Comparison of ENCODE assay signal across 16 cellular contexts in the genomic region with DNA sequence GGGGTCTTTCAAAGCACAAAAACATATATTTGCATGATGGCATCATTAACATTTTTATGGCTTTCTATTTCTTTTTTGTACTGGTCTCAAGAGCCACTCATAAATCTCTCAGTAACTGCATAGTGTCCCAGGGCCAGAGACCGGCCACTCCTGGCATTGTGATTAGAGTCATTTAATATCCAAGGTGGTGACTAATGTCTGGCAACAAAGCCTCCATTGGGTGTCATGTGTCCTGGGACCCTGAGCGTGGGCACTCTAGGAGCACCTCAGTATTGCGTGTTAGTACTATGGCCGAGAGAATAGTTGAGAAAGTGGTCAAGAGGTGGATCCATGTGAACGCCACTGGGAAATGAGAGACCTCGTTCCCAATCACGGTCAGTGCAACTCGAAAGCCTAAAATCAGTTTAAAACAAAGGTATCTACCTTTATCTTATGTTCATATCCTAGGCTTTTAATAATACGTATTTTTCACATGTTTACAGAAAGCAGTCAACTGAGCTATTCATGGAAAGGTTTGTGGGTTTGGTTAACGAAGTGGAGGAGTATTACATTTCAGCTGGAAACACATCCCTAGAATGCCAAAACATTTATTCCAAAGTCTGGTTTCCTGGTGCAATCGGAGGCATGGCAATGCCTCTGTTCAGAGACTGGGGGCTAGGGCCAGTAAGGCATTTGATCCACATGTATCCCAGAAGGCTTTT. TPM values are rescaled to one million over a fixed set of nuclear protein-coding genes. Genes with fewer than 3 reads are reported as not detected.
A peak's percentile ranks its signal among the peaks of the same experiment; 100 is the strongest.
DNase-seq lines count a peak whose midpoint lies in the region; ATAC-seq and TF ChIP-seq lines count a peak whose summit lies in the region.
"Had no signal": no experiment of that assay in that cellular context is flagged by ENCODE, and none has a peak within 500 bp of the region (broad histone marks: within the 10 kb centered on the region; RNA-seq: fewer than 3 reads in every experiment).

No MANE protein-coding gene starts in this region.

- H2BK15ac ChIP-seq in H9 (ENCODE audit: low read depth, low read length): no peak overlapping the region

- H3K9me3 ChIP-seq in subcutaneous abdominal adipose tissue (ENCODE audit: control insufficient read depth in 5 of 5, low read length in 5 of 5) (no peaks in the 10 kb centered on the region), H9 (ENCODE audit: control insufficient read depth, low read depth, low read length) (no peaks in the 10 kb centered on the region)
- H3K9me3 ChIP-seq: A549 had no signal

- no peak overlapping the region for H3K27ac ChIP-seq in GM23338 (ENCODE audit: low read depth)
- H3K27ac ChIP-seq in subcutaneous abdominal adipose tissue (ENCODE audit: low read depth, low read length): peak overlapping the region; percentile 45
- no peak overlapping the region for H3K27ac ChIP-seq in H9 (ENCODE audit: insufficient read length, low read depth, low read length)
- H3K27ac ChIP-seq: A549; BLaER1 treated with 17β-estradiol and CSF1 and Interleukin-3, amounts not matched to agents 10 nM and 100 nM; RWPE1 had no signal

- no peak overlapping the region for H3K18ac ChIP-seq in H9 (ENCODE audit: insufficient read length, low read depth, low read length)

- no peak overlapping the region for H3K4me3 ChIP-seq in GM23338
- no peak overlapping the region for H3K4me3 ChIP-seq in subcutaneous abdominal adipose tissue (ENCODE audit: low read depth in 1 of 5, low read length in 5 of 5)
- H3K4me3 ChIP-seq: A549; BLaER1 treated with 17β-estradiol and CSF1 and Interleukin-3, amounts not matched to agents 10 nM and 100 nM; K562 had no signal

- ATAC-seq in GM23338 (no peak), HG03457 (IDR thresholded peaks at IDR 0.05; ENCODE audit: unreplicated experiment) (no peak)
- ATAC-seq: K562 had no signal

- H3K4me1 ChIP-seq in GM23338 (ENCODE audit: insufficient read depth) (peaks cover 10% of the 10 kb centered on the region), subcutaneous abdominal adipose tissue (ENCODE audit: control insufficient read depth in 5 of 5, insufficient read depth in 5 of 5, low read length in 5 of 5) (peaks cover 0 to 40% (median 39%) of the 10 kb centered on the region in 5 donors), H9 (ENCODE audit: insufficient read depth, low read length) (no peaks in the 10 kb centered on the region)

- no peak overlapping the region for H2AK5ac ChIP-seq in H9 (ENCODE audit: insufficient read length, low read length)

- H3K36me3 ChIP-seq in GM23338 (ENCODE audit: insufficient read depth): no peaks in the 10 kb centered on the region
- H3K36me3 ChIP-seq in subcutaneous abdominal adipose tissue (ENCODE audit: control insufficient read depth in 5 of 5, insufficient read depth in 5 of 5, low read length in 5 of 5): no peaks in the 10 kb centered on the region
- H3K36me3 ChIP-seq: BLaER1 treated with 17β-estradiol and CSF1 and Interleukin-3, amounts not matched to agents 10 nM and 100 nM had no signal

- H3K79me2 ChIP-seq in GM23338 (replicated peaks; ENCODE audit: insufficient read depth) (no peaks in the 10 kb centered on the region), H9 (ENCODE audit: insufficient read depth, low read length) (no peaks in the 10 kb centered on the region)

- no peak overlapping the region for H3K23ac ChIP-seq in H9 (ENCODE audit: insufficient read length, low read depth, low read length)

- H2BK5ac ChIP-seq in H9 (ENCODE audit: insufficient read length, low read length): no peak overlapping the region

- TF ChIP-seq CTCF in GM23338 (conservative IDR thresholded peaks at IDR 0.05; ENCODE audit: low read depth in 2 of 2): no peak
- TF ChIP-seq CTCF in H9 (conservative IDR thresholded peaks at IDR 0.05): no peak

- H3K36me3 Mint-ChIP-seq in GM23338 (ENCODE audit: low read depth) (no peaks in the 10 kb centered on the region), H9 (ENCODE audit: insufficient read depth in 1 of 3, low read depth in 3 of 3) (no peaks in the 10 kb centered on the region)

- H3K27me3 ChIP-seq in GM23338 (ENCODE audit: insufficient read depth) (peaks cover 45% of the 10 kb centered on the region), subcutaneous abdominal adipose tissue (ENCODE audit: control insufficient read depth in 5 of 5, insufficient read depth in 4 of 5, low read length in 5 of 5) (peaks cover 0 to 8% (median 0%) of the 10 kb centered on the region in 5 donors), H9 (ENCODE audit: insufficient read depth, low read length) (peaks cover 25% of the 10 kb centered on the region)

- no peak overlapping the region for H2BK120ac ChIP-seq in H9 (ENCODE audit: low read depth, low read length, poor library complexity, severe bottlenecking)

- H3K23me2 ChIP-seq in H9 (ENCODE audit: insufficient read length, low read depth, low read length, poor library complexity, severe bottlenecking): peaks cover 21% of the 10 kb centered on the region

- H3K56ac ChIP-seq in H9 (ENCODE audit: insufficient read length, low read depth, low read length): no peak overlapping the region

- no peaks in the 10 kb centered on the region for H3K9me2 ChIP-seq in GM23338 (ENCODE audit: insufficient read depth)

- H3T11ph ChIP-seq in H9 (ENCODE audit: low read length): no peak overlapping the region

- no peaks in the 10 kb centered on the region for H3K79me1 ChIP-seq in H9 (ENCODE audit: insufficient read depth, low read depth, low read length, poor library complexity, severe bottlenecking)

- no peak overlapping the region for H4K91ac ChIP-seq in H9 (ENCODE audit: insufficient read length, low read depth, low read length)

- H3K4ac ChIP-seq in H9 (ENCODE audit: low read depth, low read length): no peak overlapping the region

- H4K8ac ChIP-seq in H9 (replicated peaks; ENCODE audit: insufficient read length, low read depth, low read length): no peak overlapping the region

- WGBS in H9 (ENCODE audit: extremely low coverage, insufficient read length, low lambda C conversion rate): no CpG with 5 or more reads among the region's 11 CpGs

- H4K20me1 ChIP-seq in GM23338 (replicated peaks; ENCODE audit: insufficient read depth) (0 out of 2 replicates have a peak, but pooled peaks cover 3% of the 10 kb centered on the region), H9 (ENCODE audit: control insufficient read depth, insufficient read depth, insufficient read length) (no peaks in the 10 kb centered on the region)

- H3K4me3 Mint-ChIP-seq in GM23338 (no peak overlapping the region), H9 (no peak overlapping the region)

- H2AFZ ChIP-seq in GM23338 (0 out of 2 replicates have a peak overlapping the region, but pooled peaks have one; percentile 43), H9 (ENCODE audit: low read length) (no peak overlapping the region)

- H3K14ac ChIP-seq in H9 (ENCODE audit: insufficient read depth, low read length): no peak overlapping the region

- H2BK12ac ChIP-seq in H9 (ENCODE audit: insufficient read length, low read depth, low read length): no peak overlapping the region

- H3K27ac Mint-ChIP-seq in GM23338 (no peak overlapping the region), H9 (no peak overlapping the region)

- peaks cover 21% of the 10 kb centered on the region for H3K4me1 Mint-ChIP-seq in GM23338
- H3K4me1 Mint-ChIP-seq in H9: peaks cover 21% of the 10 kb centered on the region in 2 experiments

- no peak overlapping the region for H4K5ac ChIP-seq in H9 (ENCODE audit: insufficient read length, low read depth, low read length)

- H3K9ac ChIP-seq in subcutaneous abdominal adipose tissue (ENCODE audit: low read length in 5 of 5): no peak overlapping the region
- no peak overlapping the region for H3K9ac ChIP-seq in H9 (ENCODE audit: extremely low read depth, insufficient read length, low read length)
- H3K9ac ChIP-seq: BLaER1 treated with 17β-estradiol and CSF1 and Interleukin-3, amounts not matched to agents 10 nM and 100 nM had no signal

- no peak overlapping the region for H3K4me2 ChIP-seq in GM23338
- H3K4me2 ChIP-seq in H9 (ENCODE audit: insufficient read depth, insufficient read length, low read length): no peak overlapping the region

- H3K9me3 Mint-ChIP-seq in GM23338 (no peaks in the 10 kb centered on the region; the same call in 2 of the 3 replicates), H9 (no peaks in the 10 kb centered on the region; a peak in 2 of 5 replicates)

- H2BK20ac ChIP-seq in H9 (ENCODE audit: low read depth, low read length, poor library complexity, severe bottlenecking): no peak overlapping the region

- no peaks in the 10 kb centered on the region for H3F3A ChIP-seq in GM23338 (replicated peaks; ENCODE audit: low read depth)

- no peak for DNase-seq in GM23338 (ENCODE audit: low spot score)
- peak; percentile 3 for DNase-seq in astrocyte of the hippocampus (ENCODE audit: low read depth, low spot score)
- peak; percentile 60 for DNase-seq in myocyte (ENCODE audit: low read depth)
- no peak for DNase-seq in H9
- no peak for DNase-seq in COLO829 (ENCODE audit: low spot score)
- DNase-seq: DMS 273 treated with DMSO at 0.1 percent for 48 hours, NCI-H1436 treated with DMSO at 0.1 percent for 48 hours, NCI-H2029 treated with DMSO at 0.1 percent for 48 hours, NCI-H510A, NCI-H774 had no signal

- H3K27me3 Mint-ChIP-seq in GM23338 (ENCODE audit: insufficient read depth, low read depth, poor library complexity) (peaks cover 36% of the 10 kb centered on the region), H9 (ENCODE audit: low read depth) (peaks cover 69% of the 10 kb centered on the region)

TF ChIP-seq in GM23338, 12 proteins besides CTCF, POLR2A, EP300 and RAD21 (continues in another document):
- TF ChIP-seq ZNF114 (CRISPR knock-in tag; IDR thresholded peaks at IDR 0.05) (no peak), JUNB (IDR thresholded peaks at IDR 0.05; ENCODE audit: unreplicated experiment) (no peak)

RNA-seq across cellular contexts. Expression of a gene that starts 2.7 kb away (rescaled TPM):
- 0.94 TPM in 1 of 2 replicates, not detected in the other for total RNA-seq in GM23338 (2014; rRNA removed; shearing (Covaris generic))
- 0.24 TPM in 1 of 2 replicates, not detected in the other for polyA plus RNA-seq in GM23338 (2016; fragmentation: Nextera tagmentation; extraction: Ambion mirVana)
- total RNA-seq in myocyte (0.72 and 0.83 TPM in 2 replicates), H9 (2021) (not detected in 2 replicates)
- polyA plus RNA-seq in myocyte (2012): 0.93 TPM
- polyA plus RNA-seq: A549 had no signal

Comparison
In these comparisons a context has a peak if more than half of its experiments do, and no peak if none do; other contexts are left out.
1. DNase-seq: peak in astrocyte of the hippocampus (single experiment) and myocyte (single experiment); none in GM23338 (single experiment), H9 (single experiment) and COLO829 (single experiment).